ENCODE assay signal across 17 cellular contexts in genomic region chr6:121382467-121383121, GRCh38. TPM values are rescaled to one million over a fixed set of nuclear protein-coding genes. Genes with fewer than 3 reads are reported as not detected.
DNase-seq lines count a peak whose midpoint lies in the region; FAIRE-seq and TF ChIP-seq lines count a peak whose summit lies in the region.
"Had no signal": no experiment of that assay in that cellular context is flagged by ENCODE, and none has a peak within 500 bp of the region (broad histone marks: within the 10 kb centered on the region; RNA-seq: fewer than 3 reads in every experiment).

No MANE protein-coding gene starts in this region.

- no peak for FAIRE-seq in frontal cortex (lab: Jason Lieb, UNC)
- FAIRE-seq: colon had no signal

- H3K27ac ChIP-seq in caudate nucleus (ENCODE audit: low read depth, low read length), result no peak overlapping the region
- H3K27ac ChIP-seq: spleen had no signal

- no peak overlapping the region for H3K4me3 ChIP-seq in fibroblast of pulmonary artery (replicated peaks; ENCODE audit: low read depth, low read length)
- H3K4me3 ChIP-seq: spleen had no signal

- DNase-seq in DMS 273 treated with DMSO at 0.1 percent for 48 hours (lab: John Stamatoyannopoulos, UW) (peak; percentile 47), HuH-7 (ENCODE audit: low spot score) (peak; percentile 48), NCI-H82 treated with DMSO at 0.1 percent for 48 hours (lab: John Stamatoyannopoulos, UW; ENCODE audit: unreplicated experiment) (peak; percentile 51), fibroblast of pulmonary artery (ENCODE audit: low read depth) (peak; percentile 22), DMS79 treated with DMSO at 0.1 percent for 48 hours (lab: John Stamatoyannopoulos, UW) (no peak), kidney tubule cell (ENCODE audit: low spot score) (no peak), frontal cortex (ENCODE audit: low spot score in 2 of 2) (no peak), caudate nucleus (lab: John Stamatoyannopoulos, UW) (no peak)
- DNase-seq: activated CD8-positive, alpha-beta T cell treated with anti-CD3 and anti-CD28 coated beads for 36 hours; amygdala; hypothalamus; NCI-H1092 treated with DMSO at 0.1 percent for 48 hours; NK-92 treated with Interleukin-12 subunit alpha and Interleukin-12 subunit beta, amount 100 ng/mL, for 24 hours; spleen; stimulated activated naive CD8-positive, alpha-beta T cell treated with anti-CD3 and anti-CD28 coated beads, Interleukin-15, Interleukin-2, amounts not matched to agents 100 U/mL and 50 U/mL, for 24 hours had no signal

- TF ChIP-seq CTCF in fibroblast of pulmonary artery (IDR thresholded peaks at IDR 0.05; ENCODE audit: low read length, missing control alignments), result no peak

RNA-seq across cellular contexts. Expression of gene TBC1D32, which starts 48.3 kb away (rescaled TPM):
- total RNA-seq in frontal cortex, result 40.8 TPM

RNA-seq across cellular contexts. Expression of gene GJA1, which starts 52.9 kb away (rescaled TPM):
- total RNA-seq in frontal cortex, result 91.3 TPM
- total RNA-seq: activated T-helper 2 cell treated with anti-CD3 and anti-CD28 coated beads, Interferon-gamma antibody, Interleukin-2, Interleukin-4, amounts not matched to agents 10 μg/mL and 5 μg/mL and 100 μg/mL, durations not matched to agents 14 hours and 24 hours and 36 hours had no signal

Comparison
In these comparisons a context has a peak if more than half of its experiments do, and no peak if none do; other contexts are left out.
1. DNase-seq: peak in DMS 273 treated with DMSO at 0.1 percent for 48 hours (single experiment), HuH-7 (single experiment), NCI-H82 treated with DMSO at 0.1 percent for 48 hours (single experiment) and fibroblast of pulmonary artery (single experiment); none in DMS79 treated with DMSO at 0.1 percent for 48 hours (single experiment), kidney tubule cell (single experiment), frontal cortex (0 of 2) and caudate nucleus (0 of 61).